Comparison of ENCODE assay signal across 19 cellular contexts in genomic region chr2:3267549-3267867, GRCh38.
"Had no signal": no experiment of that assay in that cellular context is flagged by ENCODE, and none has a peak within 500 bp of the region (broad histone marks: within the 10 kb centered on the region; RNA-seq: fewer than 3 reads in every experiment).

No MANE protein-coding gene starts in this region.

- H3K4me1 ChIP-seq: esophagus muscularis mucosa, gastrocnemius medialis, lower lobe of right lung, tibial artery, upper lobe of right lung, vagina had no signal

- H3K36me3 ChIP-seq: gastrocnemius medialis, left ventricle myocardium inferior, lower lobe of right lung, ovary, suprapubic skin, upper lobe of right lung, vagina had no signal

- DNase-seq: effector memory CD8-positive, alpha-beta T cell; gastrocnemius medialis; immature natural killer cell; kidney; left cardiac atrium; left ventricle myocardium inferior; lower lobe of right lung; naive thymus-derived CD4-positive, alpha-beta T cell; nephron progenitor cell; small intestine; stimulated activated CD4-positive, alpha-beta T cell treated with anti-CD3 and anti-CD28 coated beads, Interleukin-2, amount 100 ng/mL, for 48 hours; stimulated activated naive CD4-positive, alpha-beta T cell treated with Interleukin-2 at 50 U/mL for 16 hours; upper lobe of right lung had no signal

- H3K27ac ChIP-seq: epithelial cell of prostate, esophagus muscularis mucosa, gastrocnemius medialis, left ventricle myocardium inferior, lower lobe of right lung, ovary, suprapubic skin, tibial artery, upper lobe of right lung, vagina had no signal

- H3K9me3 ChIP-seq: esophagus muscularis mucosa, gastrocnemius medialis, lower lobe of right lung, ovary, suprapubic skin, upper lobe of right lung, vagina had no signal

- H3K27me3 ChIP-seq: esophagus muscularis mucosa, gastrocnemius medialis, ovary, suprapubic skin, tibial artery, upper lobe of right lung, vagina had no signal

- H3K4me3 ChIP-seq: esophagus muscularis mucosa, gastrocnemius medialis, left ventricle myocardium inferior, lower lobe of right lung, ovary, suprapubic skin, tibial artery, upper lobe of right lung, vagina had no signal
